Comparison of ENCODE assay signal across 21 cellular contexts in genomic region chr1:242569867-242570266, GRCh38. TPM values are rescaled to one million over a fixed set of nuclear protein-coding genes. Genes with fewer than 3 reads are reported as not detected.
"Had no signal": no experiment of that assay in that cellular context is flagged by ENCODE, and none has a peak within 500 bp of the region (broad histone marks: within the 10 kb centered on the region; RNA-seq: fewer than 3 reads in every experiment).

No MANE protein-coding gene starts in this region.

- H3K4me3 ChIP-seq: cardiac muscle cell, mucosa of descending colon, right lobe of liver, stomach, vagina had no signal

- H3K36me3 ChIP-seq: cardiac muscle cell, right lobe of liver, stomach, vagina had no signal

- H3K4me1 ChIP-seq: right lobe of liver, stomach, vagina had no signal

- H3K27ac ChIP-seq: cardiac muscle cell, right lobe of liver, stomach, vagina had no signal

- FAIRE-seq: frontal cortex, small intestine had no signal

- H3K9me3 ChIP-seq: right lobe of liver, vagina had no signal

- DNase-seq: activated naive CD4-positive, alpha-beta T cell treated with Interleukin-2 at 50 U/mL for 16 hours; activated naive CD8-positive, alpha-beta T cell treated with anti-CD3 and anti-CD28 coated beads for 36 hours; activated T-cell treated with anti-CD3 and anti-CD28 coated beads, Interleukin-2, amount 50 U/mL, for 4 hours; amniotic stem cell; erythroblast; hippocampal formation; left colon; mesenchymal stem cell; mucosa of descending colon; naive B cell; nucleus accumbens; right lobe of liver; small intestine; stimulated activated CD4-positive, alpha-beta T cell treated with anti-CD3 and anti-CD28 coated beads, Interleukin-15, amount 100 ng/mL, for 24 hours; stomach; T-helper 1 cell; T-helper 9 cell; trophoblast cell had no signal

- H3K27me3 ChIP-seq: cardiac muscle cell, right lobe of liver, stomach, vagina had no signal

RNA-seq across cellular contexts. Expression of gene PLD5, which starts 45.4 kb away (rescaled TPM):
- total RNA-seq: activated naive CD8-positive, alpha-beta T cell treated with anti-CD3 and anti-CD28 coated beads for 36 hours; activated T-cell treated with anti-CD3 and anti-CD28 coated beads, Interleukin-2, amount 50 U/mL, for 4 hours had no signal
